ENCODE assay signal across 29 cellular contexts in the genomic region with DNA sequence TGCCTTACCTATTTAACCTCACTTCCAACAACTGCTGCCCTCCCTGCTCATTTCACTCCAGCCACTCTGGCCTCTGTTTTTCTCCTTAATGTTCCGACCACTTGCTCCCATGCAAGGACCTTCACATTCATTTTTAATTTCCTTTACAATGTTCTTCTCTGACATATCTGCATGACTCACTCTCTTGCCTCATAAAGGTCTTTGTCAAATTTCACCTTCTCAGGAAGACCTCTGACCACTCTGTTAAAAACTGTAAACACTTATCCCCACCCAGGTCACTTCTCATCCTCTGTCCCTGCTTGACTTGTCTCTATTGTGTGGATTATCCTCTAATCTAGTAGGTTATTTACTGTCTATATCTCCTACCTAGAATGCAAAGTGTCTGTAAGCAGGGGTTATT.
DNase-seq lines count a peak whose midpoint lies in the region; ATAC-seq, FAIRE-seq and TF ChIP-seq lines count a peak whose summit lies in the region.
"Had no signal": no experiment of that assay in that cellular context is flagged by ENCODE, and none has a peak within 500 bp of the region (broad histone marks: within the 10 kb centered on the region; RNA-seq: fewer than 3 reads in every experiment).

No MANE protein-coding gene starts in this region.

- H3K27me3 Mint-ChIP-seq in nephron (ENCODE audit: low read depth) = no peaks in the 10 kb centered on the region
- H3K27me3 Mint-ChIP-seq in activated CD8-positive, alpha-beta T cell treated with anti-CD3 and anti-CD28 coated beads for 36 hours = no peaks in the 10 kb centered on the region
- H3K27me3 Mint-ChIP-seq: CD4-positive, alpha-beta memory T cell had no signal

- intact Hi-C loops in activated CD8-positive, alpha-beta T cell treated with anti-CD3 and anti-CD28 coated beads for 36 hours (cut with micrococcal nuclease) = no loop called here

- peak; percentile 34 for DNase-seq in DMS53 (lab: John Stamatoyannopoulos, UW)
- DNase-seq in DMS53 treated with DMSO at 0.1 percent for 48 hours (lab: John Stamatoyannopoulos, UW; ENCODE audit: unreplicated experiment) = no peak
- peak; percentile 41 for DNase-seq in M059J (ENCODE audit: low read depth)
- peak; percentile 17 for DNase-seq in bronchial epithelial cell (ENCODE audit: low read depth)
- no peak for DNase-seq in activated CD8-positive, alpha-beta T cell treated with anti-CD3 and anti-CD28 coated beads for 36 hours
- no peak for DNase-seq in AG08396 (ENCODE audit: low spot score)
- DNase-seq: AML-193; C1 segment of cervical spinal cord; CD4-positive, alpha-beta memory T cell; COR-L47; DMS79; EL; GF-D8; H9; HFFc6; KBM-7; NCI-H1092; NCI-H1436; NCI-H187 treated with DMSO at 0.1 percent for 48 hours; NCI-H2171 treated with DMSO at 0.1 percent for 48 hours; NCI-H524; NCI-H748 treated with DMSO at 0.1 percent for 48 hours; PC-3; SJCRH30 had no signal

- POLR2A ChIA-PET in activated CD8-positive, alpha-beta T cell treated with anti-CD3 and anti-CD28 coated beads for 36 hours (lab: Charles Lee) = no interaction called here

- TF ChIP-seq CTCF in bronchial epithelial cell (IDR thresholded peaks at IDR 0.05; ENCODE audit: insufficient read depth, low read length, severe bottlenecking) (no peak), nephron (IDR thresholded peaks at IDR 0.05; ENCODE audit: unreplicated experiment in 3 of 3) (no peak)
- no peak for TF ChIP-seq CTCF in activated CD8-positive, alpha-beta T cell treated with anti-CD3 and anti-CD28 coated beads for 36 hours (IDR thresholded peaks at IDR 0.05)

- H3K27ac Mint-ChIP-seq in nephron = peak overlapping the region; percentile 4 to 32 (median 31)
- no peak overlapping the region for H3K27ac Mint-ChIP-seq in activated CD8-positive, alpha-beta T cell treated with anti-CD3 and anti-CD28 coated beads for 36 hours
- H3K27ac Mint-ChIP-seq: CD4-positive, alpha-beta memory T cell; HFFc6 had no signal

- no peak for FAIRE-seq in bronchial epithelial cell (lab: Jason Lieb, UNC)
- FAIRE-seq: GM12891 had no signal

- H3K9me3 Mint-ChIP-seq in nephron = no peaks in the 10 kb centered on the region
- no peaks in the 10 kb centered on the region for H3K9me3 Mint-ChIP-seq in activated CD8-positive, alpha-beta T cell treated with anti-CD3 and anti-CD28 coated beads for 36 hours
- H3K9me3 Mint-ChIP-seq: H9, HFFc6 had no signal

- H3K36me3 Mint-ChIP-seq in nephron (ENCODE audit: low read depth) = no peaks in the 10 kb centered on the region
- H3K36me3 Mint-ChIP-seq in activated CD8-positive, alpha-beta T cell treated with anti-CD3 and anti-CD28 coated beads for 36 hours (ENCODE audit: low read depth) = no peaks in the 10 kb centered on the region
- H3K36me3 Mint-ChIP-seq: CD4-positive, alpha-beta memory T cell had no signal

- H3K4me3 ChIP-seq in bronchial epithelial cell (ENCODE audit: low read depth, low read length) = no peak overlapping the region
- H3K4me3 ChIP-seq: SJCRH30 had no signal

- H3K4me3 Mint-ChIP-seq in nephron = no peak overlapping the region
- H3K4me3 Mint-ChIP-seq in activated CD8-positive, alpha-beta T cell treated with anti-CD3 and anti-CD28 coated beads for 36 hours = no peak overlapping the region
- H3K4me3 Mint-ChIP-seq: H9, HFFc6 had no signal

- no peak for ATAC-seq in activated CD8-positive, alpha-beta T cell treated with anti-CD3 and anti-CD28 coated beads for 36 hours
- ATAC-seq in GM21717 (IDR thresholded peaks at IDR 0.05; ENCODE audit: unreplicated experiment) = no peak
- ATAC-seq: PC-3, Right ventricle myocardium inferior, SK-N-SH treated with all-trans-retinoic acid at 6 μM for 48 hours had no signal

- H3K36me3 ChIP-seq in bronchial epithelial cell (ENCODE audit: control insufficient read depth, insufficient read depth, low read length) = no peaks in the 10 kb centered on the region
- H3K36me3 ChIP-seq: SJCRH30 had no signal

- no peaks in the 10 kb centered on the region for H3K4me1 Mint-ChIP-seq in nephron
- H3K4me1 Mint-ChIP-seq in activated CD8-positive, alpha-beta T cell treated with anti-CD3 and anti-CD28 coated beads for 36 hours (ENCODE audit: low read depth) = no peaks in the 10 kb centered on the region
- H3K4me1 Mint-ChIP-seq: CD4-positive, alpha-beta memory T cell; H9 had no signal

- CTCF ChIA-PET in activated CD8-positive, alpha-beta T cell treated with anti-CD3 and anti-CD28 coated beads for 36 hours (lab: Charles Lee) = no interaction called here

- no peaks in the 10 kb centered on the region for H3K27me3 ChIP-seq in bronchial epithelial cell (ENCODE audit: control insufficient read depth, insufficient read depth, low read length)
- H3K27me3 ChIP-seq: SJCRH30 had no signal

Comparison
In these comparisons a context has a peak if more than half of its experiments do, and no peak if none do; other contexts are left out.
1. DNase-seq: peak in DMS53 (single experiment), M059J (single experiment) and bronchial epithelial cell (single experiment); none in DMS53 treated with DMSO at 0.1 percent for 48 hours (single experiment), activated CD8-positive, alpha-beta T cell treated with anti-CD3 and anti-CD28 coated beads for 36 hours (single experiment) and AG08396 (single experiment).